ENCODE assay signal across 11 cellular contexts in genomic region chr22:20624161-20624616, GRCh38.
A peak's percentile ranks its signal among the peaks of the same experiment; 100 is the strongest.
DNase-seq lines count a peak whose midpoint lies in the region; ATAC-seq and TF ChIP-seq lines count a peak whose summit lies in the region.
"Had no signal": no experiment of that assay in that cellular context is flagged by ENCODE, and none has a peak within 500 bp of the region (broad histone marks: within the 10 kb centered on the region; RNA-seq: fewer than 3 reads in every experiment).

No MANE protein-coding gene starts in this region.

- no peak overlapping the region for H3K27ac Mint-ChIP-seq in effector memory CD8-positive, alpha-beta T cell

- H3K4me3 Mint-ChIP-seq in effector memory CD8-positive, alpha-beta T cell, result no peak overlapping the region

- no peak for TF ChIP-seq EP300 in tibial nerve (IDR thresholded peaks at IDR 0.05)

- peak; percentile 58 for DNase-seq in GM10266 (ENCODE audit: extremely low spot score)
- DNase-seq in brain microvascular endothelial cell, result peak; percentile 14
- no peak for DNase-seq in tibial nerve (ENCODE audit: low spot score in 2 of 2)
- DNase-seq in NCI-H1417 treated with DMSO at 0.1 percent for 48 hours (lab: John Stamatoyannopoulos, UW), result no peak
- no peak for DNase-seq in effector memory CD8-positive, alpha-beta T cell
- DNase-seq in NCI-H446 (lab: John Stamatoyannopoulos, UW), result no peak
- DNase-seq: dorsolateral prefrontal cortex, stomach had no signal

- in situ Hi-C loops in brain microvascular endothelial cell (cut with HindIII; ENCODE audit: low pct_ligation_motif_present, low sequenced_read_pairs), result no loop called here

- H3K27ac ChIP-seq in brain microvascular endothelial cell (no peak overlapping the region), tibial nerve (no peak overlapping the region)
- H3K27ac ChIP-seq: dorsolateral prefrontal cortex, stomach had no signal

- no peaks in the 10 kb centered on the region for H3K9me3 ChIP-seq in tibial nerve
- H3K9me3 ChIP-seq: stomach had no signal

- H3K4me1 Mint-ChIP-seq in effector memory CD8-positive, alpha-beta T cell (ENCODE audit: low read depth in 2 of 2), result no peaks in the 10 kb centered on the region

- no peaks in the 10 kb centered on the region for H3K27me3 Mint-ChIP-seq in effector memory CD8-positive, alpha-beta T cell

- no peaks in the 10 kb centered on the region for H3K36me3 ChIP-seq in brain microvascular endothelial cell (replicated peaks)
- H3K36me3 ChIP-seq in tibial nerve, result no peaks in the 10 kb centered on the region
- H3K36me3 ChIP-seq: stomach had no signal

- H3K27me3 ChIP-seq in brain microvascular endothelial cell (replicated peaks), result peaks cover 17% of the 10 kb centered on the region
- no peaks in the 10 kb centered on the region for H3K27me3 ChIP-seq in tibial nerve
- H3K27me3 ChIP-seq: dorsolateral prefrontal cortex, stomach had no signal

- H3K9me3 Mint-ChIP-seq in effector memory CD8-positive, alpha-beta T cell, result no peaks in the 10 kb centered on the region

- no peaks in the 10 kb centered on the region for H3K36me3 Mint-ChIP-seq in effector memory CD8-positive, alpha-beta T cell (ENCODE audit: insufficient read depth)

- TF ChIP-seq POLR2A in tibial nerve (IDR thresholded peaks at IDR 0.05), result no peak

- no peak overlapping the region for H3K4me3 ChIP-seq in brain microvascular endothelial cell (ENCODE audit: low read depth, low read length)
- H3K4me3 ChIP-seq in tibial nerve, result no peak overlapping the region
- H3K4me3 ChIP-seq: dorsolateral prefrontal cortex, stomach had no signal

- H3K4me1 ChIP-seq in tibial nerve, result no peaks in the 10 kb centered on the region
- H3K4me1 ChIP-seq: stomach had no signal

- WGBS in tibial nerve, 2 donors, result 70 to 72% methylated on average over 5 of the region's 5 CpGs

- TF ChIP-seq CTCF in GM10266 (IDR thresholded peaks at IDR 0.05; ENCODE audit: control insufficient read depth, insufficient read depth, low read depth, missing control alignments), result no peak
- no peak for TF ChIP-seq CTCF in brain microvascular endothelial cell (IDR thresholded peaks at IDR 0.05; ENCODE audit: low read depth, low read length, missing control alignments)
- no peak for TF ChIP-seq CTCF in tibial nerve (IDR thresholded peaks at IDR 0.05)

- ATAC-seq in GM19467 (IDR thresholded peaks at IDR 0.05; ENCODE audit: unreplicated experiment), result peak; percentile 56
- peak; percentile 69 for ATAC-seq in HG03354 (IDR thresholded peaks at IDR 0.05; ENCODE audit: poor library complexity, severe bottlenecking, unreplicated experiment)
- ATAC-seq in effector memory CD8-positive, alpha-beta T cell (replicated peaks), result no peak
- ATAC-seq: SK-N-SH treated with all-trans-retinoic acid at 6 μM for 48 hours had no signal

Comparison
In these comparisons a context has a peak if more than half of its experiments do, and no peak if none do; other contexts are left out.
1. DNase-seq: peak in GM10266 (single experiment) and brain microvascular endothelial cell (single experiment); none in tibial nerve (0 of 2), NCI-H1417 treated with DMSO at 0.1 percent for 48 hours (single experiment), effector memory CD8-positive, alpha-beta T cell (0 of 3) and NCI-H446 (0 of 2).